In the genomic region with DNA sequence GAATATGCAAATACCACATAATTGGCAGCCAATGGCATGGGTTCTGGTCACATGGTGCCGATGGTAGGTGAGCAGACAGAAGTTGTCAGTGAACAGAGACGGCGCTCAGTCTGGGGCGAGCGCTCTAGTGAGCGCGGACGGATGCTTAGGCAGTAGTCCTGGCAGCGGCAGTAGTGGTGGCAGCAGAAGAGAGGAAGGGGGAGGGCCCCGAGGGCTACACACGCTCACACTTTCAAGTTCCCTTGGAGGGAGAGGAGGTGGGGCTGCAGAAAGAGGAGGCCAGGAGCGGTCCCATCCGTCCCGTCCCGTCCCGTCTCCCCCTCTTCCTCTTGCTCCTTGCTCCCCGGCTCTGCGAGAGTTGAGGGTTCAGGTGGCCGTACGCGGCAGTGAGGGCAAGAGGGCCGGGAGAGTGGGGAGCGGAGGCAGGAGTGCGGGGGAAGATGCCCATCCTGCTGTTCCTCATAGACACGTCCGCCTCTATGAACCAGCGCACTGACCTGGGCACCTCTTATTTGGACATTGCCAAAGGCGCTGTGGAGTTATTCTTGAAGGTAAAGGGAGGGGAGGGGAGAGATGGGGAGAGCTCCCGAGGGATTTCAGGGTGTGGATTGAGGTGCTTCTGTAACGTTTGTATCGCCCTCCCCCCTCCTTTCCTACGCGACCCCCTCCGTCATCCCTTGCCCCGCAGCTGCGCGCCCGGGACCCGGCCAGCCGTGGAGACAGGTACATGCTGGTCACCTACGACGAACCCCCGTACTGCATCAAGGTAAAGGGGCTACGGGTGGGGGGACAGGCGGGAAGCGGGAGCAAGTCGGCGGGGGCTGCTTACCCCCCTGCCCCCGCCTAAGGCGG, we compare ENCODE assay signal across 1 cellular context.
A peak's percentile ranks its signal among the peaks of the same experiment; 100 is the strongest.
TF ChIP-seq lines count a peak whose summit lies in the region.

A gene with protein sequence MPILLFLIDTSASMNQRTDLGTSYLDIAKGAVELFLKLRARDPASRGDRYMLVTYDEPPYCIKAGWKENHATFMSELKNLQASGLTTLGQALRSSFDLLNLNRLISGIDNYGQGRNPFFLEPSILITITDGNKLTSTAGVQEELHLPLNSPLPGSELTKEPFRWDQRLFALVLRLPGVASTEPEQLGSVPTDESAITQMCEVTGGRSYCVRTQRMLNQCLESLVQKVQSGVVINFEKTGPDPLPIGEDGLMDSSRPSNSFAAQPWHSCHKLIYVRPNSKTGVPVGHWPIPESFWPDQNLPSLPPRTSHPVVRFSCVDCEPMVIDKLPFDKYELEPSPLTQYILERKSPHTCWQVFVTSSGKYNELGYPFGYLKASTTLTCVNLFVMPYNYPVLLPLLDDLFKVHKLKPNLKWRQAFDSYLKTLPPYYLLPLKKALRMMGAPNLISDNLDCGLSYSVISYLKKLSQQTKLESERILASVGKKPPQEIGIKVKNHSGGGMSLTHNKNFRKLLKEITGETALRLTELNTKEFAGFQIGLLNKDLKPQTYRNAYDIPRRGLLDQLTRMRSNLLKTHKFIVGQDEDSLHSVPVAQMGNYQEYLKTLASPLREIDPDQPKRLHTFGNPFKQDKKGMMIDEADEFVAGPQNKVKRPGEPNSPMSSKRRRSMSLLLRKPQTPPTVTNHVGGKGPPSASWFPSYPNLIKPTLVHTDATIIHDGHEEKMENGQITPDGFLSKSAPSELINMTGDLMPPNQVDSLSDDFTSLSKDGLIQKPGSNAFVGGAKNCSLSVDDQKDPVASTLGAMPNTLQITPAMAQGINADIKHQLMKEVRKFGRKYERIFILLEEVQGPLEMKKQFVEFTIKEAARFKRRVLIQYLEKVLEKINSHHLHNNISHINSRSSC (plus strand): TSS at position 108 of the 852 bp plus-strand sequence. CDS start 333 bp downstream, at position 441.

TF ChIP-seq in GM23338, 12 proteins besides CTCF, POLR2A, EP300 and RAD21 (continued from another document):
- TF ChIP-seq, protein P1, sequence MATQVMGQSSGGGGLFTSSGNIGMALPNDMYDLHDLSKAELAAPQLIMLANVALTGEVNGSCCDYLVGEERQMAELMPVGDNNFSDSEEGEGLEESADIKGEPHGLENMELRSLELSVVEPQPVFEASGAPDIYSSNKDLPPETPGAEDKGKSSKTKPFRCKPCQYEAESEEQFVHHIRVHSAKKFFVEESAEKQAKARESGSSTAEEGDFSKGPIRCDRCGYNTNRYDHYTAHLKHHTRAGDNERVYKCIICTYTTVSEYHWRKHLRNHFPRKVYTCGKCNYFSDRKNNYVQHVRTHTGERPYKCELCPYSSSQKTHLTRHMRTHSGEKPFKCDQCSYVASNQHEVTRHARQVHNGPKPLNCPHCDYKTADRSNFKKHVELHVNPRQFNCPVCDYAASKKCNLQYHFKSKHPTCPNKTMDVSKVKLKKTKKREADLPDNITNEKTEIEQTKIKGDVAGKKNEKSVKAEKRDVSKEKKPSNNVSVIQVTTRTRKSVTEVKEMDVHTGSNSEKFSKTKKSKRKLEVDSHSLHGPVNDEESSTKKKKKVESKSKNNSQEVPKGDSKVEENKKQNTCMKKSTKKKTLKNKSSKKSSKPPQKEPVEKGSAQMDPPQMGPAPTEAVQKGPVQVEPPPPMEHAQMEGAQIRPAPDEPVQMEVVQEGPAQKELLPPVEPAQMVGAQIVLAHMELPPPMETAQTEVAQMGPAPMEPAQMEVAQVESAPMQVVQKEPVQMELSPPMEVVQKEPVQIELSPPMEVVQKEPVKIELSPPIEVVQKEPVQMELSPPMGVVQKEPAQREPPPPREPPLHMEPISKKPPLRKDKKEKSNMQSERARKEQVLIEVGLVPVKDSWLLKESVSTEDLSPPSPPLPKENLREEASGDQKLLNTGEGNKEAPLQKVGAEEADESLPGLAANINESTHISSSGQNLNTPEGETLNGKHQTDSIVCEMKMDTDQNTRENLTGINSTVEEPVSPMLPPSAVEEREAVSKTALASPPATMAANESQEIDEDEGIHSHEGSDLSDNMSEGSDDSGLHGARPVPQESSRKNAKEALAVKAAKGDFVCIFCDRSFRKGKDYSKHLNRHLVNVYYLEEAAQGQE (IDR thresholded peaks at IDR 0.05; ENCODE audit: unreplicated experiment): no peak
- TF ChIP-seq JUNB (IDR thresholded peaks at IDR 0.05; ENCODE audit: unreplicated experiment) (no peak), STAT1 (IDR thresholded peaks at IDR 0.05; ENCODE audit: unreplicated experiment) (no peak), POLR2AphosphoS5 (IDR thresholded peaks at IDR 0.05; ENCODE audit: low read depth) (peak; percentile 91), EZH2 (IDR thresholded peaks at IDR 0.05; ENCODE audit: low read depth, unreplicated experiment) (no peak)
